Comparison of ENCODE assay signal across 23 cellular contexts in the genomic region with DNA sequence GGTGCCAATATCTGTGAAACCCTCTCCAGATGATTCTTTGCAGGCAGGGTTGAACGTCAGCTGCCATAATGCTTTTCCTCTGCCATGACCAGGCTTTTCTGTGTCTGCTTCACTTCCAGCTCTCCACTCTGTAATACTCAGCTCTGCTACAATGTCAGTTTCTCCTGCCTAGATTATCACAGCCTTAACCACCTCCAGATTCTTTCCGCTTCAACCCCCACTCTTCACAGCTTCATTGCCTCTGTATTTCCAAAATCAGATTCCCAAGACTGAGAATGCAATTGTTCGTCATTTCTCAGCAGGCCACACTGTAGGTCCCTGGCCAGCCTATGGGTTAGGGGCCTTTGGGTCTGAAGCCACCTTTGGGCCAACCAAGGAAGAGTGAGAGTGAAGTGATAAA.
DNase-seq lines count a peak whose midpoint lies in the region; ATAC-seq and TF ChIP-seq lines count a peak whose summit lies in the region.
"Had no signal": no experiment of that assay in that cellular context is flagged by ENCODE, and none has a peak within 500 bp of the region (broad histone marks: within the 10 kb centered on the region; RNA-seq: fewer than 3 reads in every experiment).

No MANE protein-coding gene starts in this region.

- TF ChIP-seq CTCF in cardiac muscle cell (IDR thresholded peaks at IDR 0.05; ENCODE audit: low read depth, low read length) (no peak), dorsolateral prefrontal cortex (IDR thresholded peaks at IDR 0.05 in 54 of 56, conservative IDR thresholded peaks at IDR 0.05 in 2 of 56; ENCODE audit: low read depth in 1 of 56, partially characterized antibody in 56 of 56) (no peak)

- DNase-seq in cardiac muscle cell (ENCODE audit: low read depth in 1 of 2, low spot score in 1 of 2) = no peak
- DNase-seq in cardiac septum (ENCODE audit: low spot score) = no peak
- no peak for DNase-seq in dorsolateral prefrontal cortex
- DNase-seq in putamen (ENCODE audit: low spot score) = peak; percentile 30
- DNase-seq in D341Med (ENCODE audit: low spot score) = no peak
- DNase-seq: AML-193; Caco-2; Calu3; CD4-positive, alpha-beta T cell; CD8-positive, alpha-beta T cell; DMS 273 treated with DMSO at 0.1 percent for 48 hours; DMS153; DMS53; DMS79; DND-41; EL; GDM1 had no signal

- no peak for ATAC-seq in GM21360 (IDR thresholded peaks at IDR 0.05; ENCODE audit: unreplicated experiment)
- ATAC-seq: CD8-positive, alpha-beta T cell; GM12878 had no signal

- H3K4me1 ChIP-seq in cardiac muscle cell (ENCODE audit: low read depth) = peaks cover under 1% of the 10 kb centered on the region
- H3K4me1 ChIP-seq: A549; BLaER1 treated with 17β-estradiol and CSF1 and Interleukin-3, amounts not matched to agents 10 nM and 100 nM had no signal

- H3K4me3 ChIP-seq in cardiac muscle cell = no peak overlapping the region
- no peak overlapping the region for H3K4me3 ChIP-seq in dorsolateral prefrontal cortex
- H3K4me3 ChIP-seq: A549; BLaER1 treated with 17β-estradiol and CSF1 and Interleukin-3, amounts not matched to agents 10 nM and 100 nM; GM12878 had no signal

- intact Hi-C loops in cardiac septum (cut with DNase I) = no loop called here
- intact Hi-C loops in dorsolateral prefrontal cortex (cut with DNase I) = no loop called here

- H3K27ac ChIP-seq in cardiac muscle cell = peak overlapping the region; percentile 34
- H3K27ac ChIP-seq in dorsolateral prefrontal cortex = peak overlapping the region in 44 of 59 donors; percentile 3 to 80 (median 50)
- H3K27ac ChIP-seq: 22Rv1; A549; BLaER1 treated with 17β-estradiol and CSF1 and Interleukin-3, amounts not matched to agents 10 nM and 100 nM; C4-2B had no signal

- H3K27me3 ChIP-seq in cardiac muscle cell (no peaks in the 10 kb centered on the region), dorsolateral prefrontal cortex (no peaks in the 10 kb centered on the region)
- H3K27me3 ChIP-seq: BLaER1 treated with 17β-estradiol and CSF1 and Interleukin-3, amounts not matched to agents 10 nM and 100 nM had no signal

- H3K36me3 ChIP-seq in cardiac muscle cell = no peaks in the 10 kb centered on the region
- H3K36me3 ChIP-seq: BLaER1 treated with 17β-estradiol and CSF1 and Interleukin-3, amounts not matched to agents 10 nM and 100 nM had no signal

- no peaks in the 10 kb centered on the region for H3K9me3 ChIP-seq in cardiac muscle cell (ENCODE audit: low read depth)
- H3K9me3 ChIP-seq: A549; BLaER1 treated with 17β-estradiol and CSF1 and Interleukin-3, amounts not matched to agents 10 nM and 100 nM; Caco-2 had no signal
